In the genomic region with DNA sequence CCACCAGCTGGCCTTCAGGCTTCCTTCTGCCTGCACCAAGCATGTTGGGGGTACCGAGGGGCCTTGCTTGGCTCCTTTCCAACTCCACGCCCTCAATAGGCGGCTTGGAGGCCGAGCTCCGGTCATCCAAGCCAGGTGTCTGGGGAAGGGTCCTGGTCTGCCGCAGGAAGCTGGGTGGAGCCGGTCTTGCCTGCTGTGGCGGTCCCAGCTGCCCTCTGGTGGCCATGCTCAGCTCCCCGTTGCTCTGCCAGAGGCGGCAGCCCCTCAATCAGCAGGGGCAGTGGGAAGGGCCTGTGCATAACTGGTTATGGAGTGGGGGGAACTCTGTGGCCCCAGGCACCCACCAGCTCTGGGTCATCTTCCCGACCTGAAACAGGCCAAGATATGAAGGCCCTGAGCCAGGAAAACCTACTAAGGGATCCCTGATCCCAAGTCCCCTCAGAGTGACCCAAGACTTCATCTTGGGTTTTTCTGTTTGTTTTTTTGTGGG, we compare ENCODE assay signal across 8 cellular contexts. TPM values are rescaled to one million over a fixed set of nuclear protein-coding genes. Genes with fewer than 3 reads are reported as not detected.
DNase-seq lines count a peak whose midpoint lies in the region; ATAC-seq lines count a peak whose summit lies in the region.

No MANE protein-coding gene starts in this region.

- DNase-seq in DMS114 treated with DMSO at 0.1 percent for 48 hours (lab: John Stamatoyannopoulos, UW; ENCODE audit: unreplicated experiment) (peak; percentile 28), MG63 (peak; percentile 33), hepatic stellate cell (ENCODE audit: low spot score) (peak; percentile 71), A172 (ENCODE audit: low spot score) (no peak)
- peak; percentile 11 for DNase-seq in activated naive CD8-positive, alpha-beta T cell treated with anti-CD3 and anti-CD28 coated beads, Interleukin-2, amount 50 U/mL, for 16 hours (ENCODE audit: low read depth, low spot score)
- peak; percentile 29 for DNase-seq in stimulated activated CD4-positive, alpha-beta T cell treated with anti-CD3 and anti-CD28 coated beads, Interleukin-4, amount 100 ng/mL, for 1 hour
- no peak for DNase-seq in NK-92 treated with Interleukin-12 subunit alpha and Interleukin-12 subunit beta, amount 100 ng/mL, for 24 hours (lab: John Stamatoyannopoulos, UW)

- no peaks in the 10 kb centered on the region for H3K9me3 ChIP-seq in MG63

- H3K4me3 ChIP-seq in MG63: no peak overlapping the region

- no peaks in the 10 kb centered on the region for H3K36me3 ChIP-seq in MG63

- no peak for ATAC-seq in GM21576 (IDR thresholded peaks at IDR 0.05; ENCODE audit: unreplicated experiment)

- H3K27me3 ChIP-seq in MG63: peaks cover 7% of the 10 kb centered on the region

RNA-seq across cellular contexts. Expression of gene ARVCF, which starts 3.2 kb away (rescaled TPM):
- 2.2 and 3.8 TPM in 2 replicates for total RNA-seq in MG63 (2014; rRNA removed; shearing (Covaris generic); ENCODE audit: low replicate concordance)
- total RNA-seq in A172 (2014; rRNA removed; shearing (Covaris generic)): 9.3 and 22.7 TPM in 2 replicates

RNA-seq across cellular contexts. Expression of gene TANGO2, which starts 7.5 kb away (rescaled TPM):
- 21.0 and 54.2 TPM in 2 replicates for total RNA-seq in MG63 (2014; rRNA removed; shearing (Covaris generic); ENCODE audit: low replicate concordance)
- total RNA-seq in A172 (2014; rRNA removed; shearing (Covaris generic)): 29.6 and 36.3 TPM in 2 replicates

Comparison
In these comparisons a context has a peak if more than half of its experiments do, and no peak if none do; other contexts are left out.
1. DNase-seq: peak in DMS114 treated with DMSO at 0.1 percent for 48 hours (single experiment), MG63 (single experiment), activated naive CD8-positive, alpha-beta T cell treated with anti-CD3 and anti-CD28 coated beads, Interleukin-2, amount 50 U/mL, for 16 hours (single experiment), hepatic stellate cell (single experiment) and stimulated activated CD4-positive, alpha-beta T cell treated with anti-CD3 and anti-CD28 coated beads, Interleukin-4, amount 100 ng/mL, for 1 hour (single experiment); none in A172 (single experiment) and NK-92 treated with Interleukin-12 subunit alpha and Interleukin-12 subunit beta, amount 100 ng/mL, for 24 hours (single experiment).